23 cellular contexts compared by ENCODE assay signal in the genomic region with DNA sequence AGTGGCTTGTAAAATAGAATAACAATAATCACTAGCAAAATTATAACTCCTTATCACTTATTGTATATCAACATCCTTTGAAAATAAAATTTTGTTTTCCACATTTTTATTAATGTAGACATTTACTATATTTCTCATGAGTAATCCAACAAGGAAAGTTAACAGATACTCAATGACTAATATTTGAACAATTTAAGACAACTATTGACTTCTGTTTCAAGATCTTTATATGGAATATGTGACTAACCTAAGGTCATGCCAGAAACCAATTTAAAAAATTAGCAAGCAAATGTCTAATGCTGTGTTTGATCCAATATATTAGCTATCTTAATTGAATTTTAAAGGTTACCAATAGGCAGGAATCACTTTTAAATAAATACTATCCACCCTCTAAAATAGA.
A peak's percentile ranks its signal among the peaks of the same experiment; 100 is the strongest.
DNase-seq lines count a peak whose midpoint lies in the region; ATAC-seq and TF ChIP-seq lines count a peak whose summit lies in the region.
"Had no signal": no experiment of that assay in that cellular context is flagged by ENCODE, and none has a peak within 500 bp of the region (broad histone marks: within the 10 kb centered on the region; RNA-seq: fewer than 3 reads in every experiment).

No MANE protein-coding gene starts in this region.

- H3K4me2 ChIP-seq in PC-3 (ENCODE audit: low read length), result no peak overlapping the region
- no peak overlapping the region for H3K4me2 ChIP-seq in H9 (ENCODE audit: insufficient read depth, insufficient read length, low read length)
- H3K4me2 ChIP-seq: A549, BLaER1 had no signal

- no peak overlapping the region for H2BK20ac ChIP-seq in H9 (ENCODE audit: low read depth, low read length, poor library complexity, severe bottlenecking)

- TF ChIP-seq CTCF in PC-3 (conservative IDR thresholded peaks at IDR 0.05; ENCODE audit: low read depth, low read length) (no peak), epithelial cell of esophagus (IDR thresholded peaks at IDR 0.05; ENCODE audit: insufficient read depth, low read depth, low read length, missing control alignments) (no peak), H9 (conservative IDR thresholded peaks at IDR 0.05) (no peak)

- intact Hi-C loops in PC-3 (cut with micrococcal nuclease), result no loop called here

- H3K4me1 Mint-ChIP-seq in H9, result peaks cover 0 to 4% of the 10 kb centered on the region in 2 experiments; a peak in 2 of 4 replicates
- H3K4me1 Mint-ChIP-seq: B cell; CD4-positive, CD25-positive, alpha-beta regulatory T cell had no signal

- H4K8ac ChIP-seq in H9 (replicated peaks; ENCODE audit: insufficient read length, low read depth, low read length), result no peak overlapping the region

- no TSS peak for BruUV-seq in PC-3 (replicated peaks; lab: Mats Ljungman, UMichigan)

- H3K9me2 ChIP-seq in PC-3 (replicated peaks; ENCODE audit: low read length), result no peaks in the 10 kb centered on the region

- peaks cover 0 to 5% of the 10 kb centered on the region in 2 experiments; a peak in 2 of 5 replicates for H3K9me3 Mint-ChIP-seq in H9

- peaks cover 0 to 3% (median 0%) of the 10 kb centered on the region in 3 experiments; a peak in 3 of 7 replicates for H3K36me3 Mint-ChIP-seq in H9 (ENCODE audit: insufficient read depth in 1 of 3, low read depth in 3 of 3)
- H3K36me3 Mint-ChIP-seq: CD4-positive, CD25-positive, alpha-beta regulatory T cell; CD8-positive, alpha-beta T cell had no signal

- DNase-seq in ELR (ENCODE audit: low read depth), result peak; percentile 8
- DNase-seq in HPDE6-E6E7 (ENCODE audit: extremely low spot score), result peak; percentile 2
- DNase-seq in PC-3, result peak; percentile 31
- peak; percentile 17 for DNase-seq in epithelial cell of esophagus (ENCODE audit: low read depth)
- DNase-seq in activated effector memory CD4-positive, alpha-beta T cell treated with Interleukin-2 at 50 U/mL for 16 hours, result no peak
- DNase-seq in H9, result no peak
- DNase-seq: 8988T; ACHN; Caco-2; CD4-positive, CD25-positive, alpha-beta regulatory T cell; CD8-positive, alpha-beta T cell; DMS153; DND-41; GDM1; GM23248; H7; HFFc6 had no signal

- H2BK12ac ChIP-seq in H9 (ENCODE audit: insufficient read length, low read depth, low read length), result no peak overlapping the region

- H3K4me3 Mint-ChIP-seq in H9, result no peak overlapping the region
- H3K4me3 Mint-ChIP-seq: B cell; CD4-positive, CD25-positive, alpha-beta regulatory T cell; CD8-positive, alpha-beta T cell; HFFc6 had no signal

- H4K20me1 ChIP-seq in PC-3 (ENCODE audit: low read length), result no peaks in the 10 kb centered on the region
- H4K20me1 ChIP-seq in H9 (ENCODE audit: control insufficient read depth, insufficient read depth, insufficient read length), result no peaks in the 10 kb centered on the region
- H4K20me1 ChIP-seq: BLaER1 had no signal

- no peaks in the 10 kb centered on the region for H3K4me1 ChIP-seq in PC-3 (ENCODE audit: insufficient read depth, low read length)
- H3K4me1 ChIP-seq in H9 (ENCODE audit: insufficient read depth, low read length), result no peaks in the 10 kb centered on the region
- H3K4me1 ChIP-seq: A549, BLaER1, Caco-2 had no signal

- no peak overlapping the region for H3K4ac ChIP-seq in H9 (ENCODE audit: low read depth, low read length)

- H2BK15ac ChIP-seq in H9 (ENCODE audit: low read depth, low read length), result no peak overlapping the region

- H3K27me3 ChIP-seq in PC-3 (ENCODE audit: low read length), result no peaks in the 10 kb centered on the region
- no peaks in the 10 kb centered on the region for H3K27me3 ChIP-seq in H9 (ENCODE audit: insufficient read depth, low read length)
- H3K27me3 ChIP-seq: BLaER1 had no signal

- H3K27ac ChIP-seq in PC-3 (ENCODE audit: low read length) (peak overlapping the region; percentile 2; the same call in 1 of the 2 replicates), H9 (ENCODE audit: insufficient read length, low read depth, low read length) (no peak overlapping the region)
- H3K27ac ChIP-seq: A549, BLaER1, C4-2B, GM23248 had no signal

- no peak overlapping the region for H3K18ac ChIP-seq in H9 (ENCODE audit: insufficient read length, low read depth, low read length)

- H3K79me2 ChIP-seq in PC-3 (ENCODE audit: low read length), result no peaks in the 10 kb centered on the region
- H3K79me2 ChIP-seq in H9 (ENCODE audit: insufficient read depth, low read length), result no peaks in the 10 kb centered on the region

- no peak overlapping the region for H3K4me3 ChIP-seq in PC-3 (ENCODE audit: low read length)
- H3K4me3 ChIP-seq in epithelial cell of esophagus (ENCODE audit: low read length), result no peak overlapping the region
- H3K4me3 ChIP-seq: A549, BLaER1, GM12878, GM23248 had no signal

- H3K27ac Mint-ChIP-seq in H9, result no peak overlapping the region
- H3K27ac Mint-ChIP-seq: B cell; CD4-positive, CD25-positive, alpha-beta regulatory T cell; CD8-positive, alpha-beta T cell; HFFc6 had no signal

- POLR2A ChIA-PET in PC-3 (lab: Charles Lee; ENCODE audit: unreplicated experiment), result no interaction called here

- H2BK120ac ChIP-seq in H9 (ENCODE audit: low read depth, low read length, poor library complexity, severe bottlenecking), result no peak overlapping the region

- CTCF ChIA-PET in PC-3 (lab: Charles Lee), result no interaction called here

- H3K23me2 ChIP-seq in H9 (ENCODE audit: insufficient read length, low read depth, low read length, poor library complexity, severe bottlenecking), result no peaks in the 10 kb centered on the region

- H3F3A ChIP-seq in PC-3 (ENCODE audit: low read length, unreplicated experiment), result no peaks in the 10 kb centered on the region

- no peak overlapping the region for H4K91ac ChIP-seq in H9 (ENCODE audit: insufficient read length, low read depth, low read length)

- no peak overlapping the region for H2AK5ac ChIP-seq in H9 (ENCODE audit: insufficient read length, low read length)

- ATAC-seq in PC-3 (no peak), HG03175 (IDR thresholded peaks at IDR 0.05; ENCODE audit: unreplicated experiment) (no peak)
- ATAC-seq: A549; CD8-positive, alpha-beta T cell; GM12878 had no signal

- no peak overlapping the region for H2BK5ac ChIP-seq in H9 (ENCODE audit: insufficient read length, low read length)

- no peaks in the 10 kb centered on the region for H3K27me3 Mint-ChIP-seq in H9 (ENCODE audit: low read depth)
- H3K27me3 Mint-ChIP-seq: B cell; CD4-positive, CD25-positive, alpha-beta regulatory T cell had no signal

- H3K23ac ChIP-seq in H9 (ENCODE audit: insufficient read length, low read depth, low read length), result no peak overlapping the region

- H3K36me3 ChIP-seq in PC-3 (ENCODE audit: low read depth, low read length), result no peaks in the 10 kb centered on the region
- H3K36me3 ChIP-seq: BLaER1 had no signal

- H2AFZ ChIP-seq in PC-3 (ENCODE audit: low read length), result no peak overlapping the region
- H2AFZ ChIP-seq in H9 (ENCODE audit: low read length), result no peak overlapping the region
- H2AFZ ChIP-seq: GM23248 had no signal

- H3K9me3 ChIP-seq in PC-3 (ENCODE audit: low read length), result peaks cover 19% of the 10 kb centered on the region; the same call in 1 of the 2 replicates
- H3K9me3 ChIP-seq in H9 (ENCODE audit: control insufficient read depth, low read depth, low read length), result no peaks in the 10 kb centered on the region
- H3K9me3 ChIP-seq: A549, BLaER1, Caco-2 had no signal

- H3T11ph ChIP-seq in H9 (ENCODE audit: low read length), result no peak overlapping the region

- H3K56ac ChIP-seq in H9 (ENCODE audit: insufficient read length, low read depth, low read length), result no peak overlapping the region

- H3K79me1 ChIP-seq in H9 (ENCODE audit: insufficient read depth, low read depth, low read length, poor library complexity, severe bottlenecking), result no peaks in the 10 kb centered on the region

- no peak overlapping the region for H4K5ac ChIP-seq in H9 (ENCODE audit: insufficient read length, low read depth, low read length)

- no peak overlapping the region for H3K14ac ChIP-seq in H9 (ENCODE audit: insufficient read depth, low read length)

- H3K9ac ChIP-seq in PC-3 (ENCODE audit: low read length) (no peak overlapping the region), H9 (ENCODE audit: extremely low read depth, insufficient read length, low read length) (no peak overlapping the region)
- H3K9ac ChIP-seq: BLaER1, GM23248 had no signal

Comparison
In these comparisons a context has a peak if more than half of its experiments do, and no peak if none do; other contexts are left out.
1. DNase-seq: peak in ELR (single experiment), HPDE6-E6E7 (single experiment), PC-3 (single experiment) and epithelial cell of esophagus (single experiment); none in activated effector memory CD4-positive, alpha-beta T cell treated with Interleukin-2 at 50 U/mL for 16 hours (single experiment) and H9 (single experiment).